ENCODE assay signal across 18 cellular contexts in genomic region chr1:217238945-217239344, GRCh38.
"Had no signal": no experiment of that assay in that cellular context is flagged by ENCODE, and none has a peak within 500 bp of the region (broad histone marks: within the 10 kb centered on the region; RNA-seq: fewer than 3 reads in every experiment).

No MANE protein-coding gene starts in this region.

- DNase-seq: IMR-90, Kasumi-1, KG1, MM.1S, NCI-H1092 treated with DMSO at 0.1 percent for 48 hours, NCI-H1436, NCI-H187, NCI-H2029, NCI-H2081 treated with DMSO at 0.1 percent for 48 hours, NCI-H2171, NCI-H226, NCI-H446, NCI-H510A, NCI-H524 treated with DMSO at 0.1 percent for 48 hours, NCI-H774, SHP77 treated with DMSO at 0.1 percent for 48 hours, SJCRH30 had no signal

- H3K9me3 ChIP-seq: SJCRH30 had no signal

- H3K4me3 ChIP-seq: SJCRH30 had no signal

- H3K4me1 ChIP-seq: SJCRH30 had no signal

- H3K27me3 ChIP-seq: SJCRH30 had no signal

- H3K36me3 ChIP-seq: SJCRH30 had no signal

- H3K27ac ChIP-seq: SJCRH30 had no signal

- FAIRE-seq: HepG2 had no signal
